ENCODE assay signal across 8 cellular contexts in the genomic region with DNA sequence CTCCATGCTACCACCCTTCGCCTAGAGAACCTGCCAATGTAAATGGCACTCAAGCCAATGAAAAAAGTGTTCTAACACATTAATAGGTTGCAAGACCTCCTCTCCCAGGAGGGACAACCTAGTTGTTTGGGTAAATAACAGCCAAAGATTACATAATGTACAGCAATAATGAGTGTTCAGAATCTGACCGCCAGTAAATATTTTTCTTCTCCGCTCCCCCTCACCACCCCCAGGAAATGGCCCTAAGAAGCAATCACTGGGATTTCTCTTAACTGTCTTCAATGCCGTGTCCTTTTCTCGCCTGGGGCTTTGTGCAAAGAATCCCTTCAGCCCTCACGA. TPM values are rescaled to one million over a fixed set of nuclear protein-coding genes. Genes with fewer than 3 reads are reported as not detected.
DNase-seq lines count a peak whose midpoint lies in the region; ATAC-seq, FAIRE-seq and TF ChIP-seq lines count a peak whose summit lies in the region.

No MANE protein-coding gene starts in this region.

- no peak for FAIRE-seq in GM12878 (lab: Jason Lieb, UNC)

- RAD21 ChIA-PET in GM12878 (lab: Charles Lee; ENCODE audit: unreplicated experiment), result interaction anchor here (0.7 to 6.2 kb wide), 15 partner anchors 35 to 206 kb away, joined by 3 to 82 read pairs (median 8); a partner anchor contains a TSS

- peak overlapping the region; percentile 99 for H2AFZ ChIP-seq in GM12878 (ENCODE audit: control insufficient read depth, low read depth, low read length)

- intact Hi-C loops in GM12878 (cut with micrococcal nuclease; ENCODE audit: unreplicated experiment) (loop anchor here (1.0 to 10.0 kb wide), 6 partner anchors 46 to 256 kb away; a partner anchor contains a TSS), transverse colon (cut with DNase I; ENCODE audit: low total_unique reads) (no loop called here)

- no peaks in the 10 kb centered on the region for H4K20me1 ChIP-seq in GM12878 (ENCODE audit: control insufficient read depth, insufficient read depth)

- DNase-seq in GM06990 (ENCODE audit: extremely low read depth, insufficient read length) (no peak), M059J (ENCODE audit: low read depth) (peak; percentile 49), GM12878 (ENCODE audit: low read depth, low spot score) (no peak), transverse colon (no peak), AG08395 (ENCODE audit: low spot score) (no peak)

- H3K4me1 ChIP-seq in GM12878 (ENCODE audit: control insufficient read depth, insufficient read depth, low read length) (peaks cover 21% of the 10 kb centered on the region), liver (ENCODE audit: control insufficient read depth in 4 of 4, insufficient read depth in 4 of 4, low read length in 3 of 4) (peaks cover 5 to 40% (median 37%) of the 10 kb centered on the region in 4 donors), transverse colon (peaks cover 33 to 62% (median 40%) of the 10 kb centered on the region in 4 donors)

- ATAC-seq in GM12878 (peak; percentile 3), GM18511 (IDR thresholded peaks at IDR 0.05; ENCODE audit: unreplicated experiment) (no peak), HG03469 (IDR thresholded peaks at IDR 0.05; ENCODE audit: unreplicated experiment) (no peak)

- POLR2A ChIA-PET in GM12878 (lab: Charles Lee), result interaction anchor here (0.6 to 4.5 kb wide), 4 partner anchors 44 to 161 kb away, joined by 3 to 20 read pairs (median 4); no protein-coding TSS in a partner anchor

- no peak for TF ChIP-seq POLR2A in GM12878 (IDR thresholded peaks at IDR 0.05; ENCODE audit: low read depth, low read length)
- no peak for TF ChIP-seq POLR2A in transverse colon (IDR thresholded peaks at IDR 0.05)

- TSS peak; percentile 75 for BruUV-seq in GM12878 (replicated peaks; lab: Mats Ljungman, UMichigan)

- no peak for TF ChIP-seq CTCF in GM06990 (IDR thresholded peaks at IDR 0.05; ENCODE audit: insufficient read depth, low read length, poor library complexity, severe bottlenecking)
- TF ChIP-seq CTCF in GM12878 (IDR thresholded peaks at IDR 0.05 in 2 of 3, conservative IDR thresholded peaks at IDR 0.05 in 1 of 3; ENCODE audit: control insufficient read depth in 2 of 3, extremely low read depth in 1 of 3, insufficient read depth in 1 of 3, low read depth in 3 of 3, low read length in 3 of 3), result no peak
- no peak for TF ChIP-seq CTCF in liver (IDR thresholded peaks at IDR 0.05; ENCODE audit: low read depth, low read length, missing input control)
- no peak for TF ChIP-seq CTCF in transverse colon (IDR thresholded peaks at IDR 0.05)

- H3K9ac ChIP-seq in GM12878 (ENCODE audit: control insufficient read depth, insufficient read depth, low read length) (peak overlapping the region; percentile 84), liver (ENCODE audit: low read depth in 1 of 2, low read length in 2 of 2) (peak overlapping the region; percentile 55 to 100)

- 0% methylated on average over 6 of the region's 6 CpGs for WGBS in GM12878 (ENCODE audit: insufficient coverage, insufficient replicate concordance, low lambda C conversion rate, missing lambda C conversion rate)
- under 1% methylated on average over 6 of the region's 6 CpGs for WGBS in liver
- 0 to 1% methylated on average over 2 to 6 of the region's 6 CpGs for WGBS in transverse colon (ENCODE audit: low coverage in 1 of 2), 2 donors

- H3K27ac ChIP-seq in GM12878 (ENCODE audit: control insufficient read depth, insufficient read depth) (peak overlapping the region; percentile 92), liver (ENCODE audit: low read depth in 1 of 2, low read length in 2 of 2) (peak overlapping the region; percentile 94 to 96), transverse colon (peak overlapping the region; percentile 88 to 92 (median 90))

- in situ Hi-C loops in GM12878 (cut with MboI), result loop anchor here (5.0 kb wide), 2 partner anchors 106 to 164 kb away; no protein-coding TSS in a partner anchor
- in situ Hi-C loops in transverse colon (cut with MboI; ENCODE audit: low pct_ligation_motif_present in 1 of 4, low pct_unique_long_range_greater_than_20kb in 1 of 4, low sequenced_read_pairs in 3 of 4), result loop anchor here (10.0 to 25.0 kb wide), 4 partner anchors 104 to 166 kb away; a partner anchor contains a TSS

- TF ChIP-seq EP300 in GM12878 (IDR thresholded peaks at IDR 0.05; ENCODE audit: borderline replicate concordance in 1 of 2, control insufficient read depth in 1 of 2, low read depth in 2 of 2, low read length in 2 of 2) (no peak), transverse colon (IDR thresholded peaks at IDR 0.05; ENCODE audit: low read depth) (no peak)

- H3K36me3 ChIP-seq in GM06990 (ENCODE audit: control insufficient read depth, insufficient read depth, low read length), result no peaks in the 10 kb centered on the region; the same call in none of the 2 replicates
- H3K36me3 ChIP-seq in GM12878 (ENCODE audit: control insufficient read depth in 2 of 2, insufficient read depth in 2 of 2, low read length in 1 of 2), result no peaks in the 10 kb centered on the region
- H3K36me3 ChIP-seq in liver (ENCODE audit: control insufficient read depth in 4 of 4, insufficient read depth in 3 of 4, low read depth in 1 of 4, low read length in 3 of 4), result no peaks in the 10 kb centered on the region
- no peaks in the 10 kb centered on the region for H3K36me3 ChIP-seq in transverse colon

- no peak for TF ChIP-seq RAD21 in GM12878 (IDR thresholded peaks at IDR 0.05; ENCODE audit: insufficient read depth, low read depth, low read length)
- no peak for TF ChIP-seq RAD21 in liver (IDR thresholded peaks at IDR 0.05)

- CTCF ChIA-PET in GM12878 (lab: Yijun Ruan, JAX), result interaction anchor here (0.7 to 8.2 kb wide), 16 partner anchors 18 to 615 kb away, joined by 3 to 256 read pairs (median 8); a partner anchor contains a TSS

- H3K27me3 ChIP-seq in GM06990 (replicated peaks; ENCODE audit: control insufficient read depth, insufficient read depth, low read length), result no peaks in the 10 kb centered on the region
- no peaks in the 10 kb centered on the region for H3K27me3 ChIP-seq in GM12878 (replicated peaks in 1 of 2; ENCODE audit: control insufficient read depth in 2 of 2, insufficient read depth in 2 of 2, low read length in 1 of 2)
- no peaks in the 10 kb centered on the region for H3K27me3 ChIP-seq in liver (ENCODE audit: control insufficient read depth in 4 of 4, insufficient read depth in 4 of 4, low read length in 3 of 4)
- H3K27me3 ChIP-seq in transverse colon, result no peaks in the 10 kb centered on the region

- H3K79me2 ChIP-seq in GM12878 (ENCODE audit: control insufficient read depth, insufficient read depth, low read length), result peaks cover 86% of the 10 kb centered on the region

- SMC1A ChIA-PET in GM12878 (lab: Charles Lee; ENCODE audit: uncharacterized antibody, unreplicated experiment), result interaction anchor here (1.0 to 7.8 kb wide), 12 partner anchors 12 to 174 kb away, joined by 3 to 144 read pairs (median 15); a partner anchor contains a TSS

- H3K4me3 ChIP-seq in GM06990 (replicated peaks; ENCODE audit: low read depth, low read length) (peak overlapping the region; percentile 95), GM12878 (peak overlapping the region; percentile 80), liver (ENCODE audit: low read depth in 1 of 3, low read length in 3 of 3) (peak overlapping the region; percentile 88 to 100 (median 90)), transverse colon (peak overlapping the region; percentile 77 to 89 (median 82))

- H3K4me2 ChIP-seq in GM12878 (ENCODE audit: control insufficient read depth, insufficient read depth), result peak overlapping the region; percentile 89

- H3K9me3 ChIP-seq in GM12878 (replicated peaks; ENCODE audit: control insufficient read depth, insufficient read depth, low read length), result no peaks in the 10 kb centered on the region
- H3K9me3 ChIP-seq in liver (ENCODE audit: control insufficient read depth in 4 of 4, low read length in 3 of 4), result no peaks in the 10 kb centered on the region
- H3K9me3 ChIP-seq in transverse colon, result no peaks in the 10 kb centered on the region

RNA-seq across cellular contexts. Expression of a gene that starts 0.5 kb away (rescaled TPM):
- total RNA-seq in M059J (2014; rRNA removed; shearing (Covaris generic)), result 6.7 and 8.4 TPM in 2 replicates
- total RNA-seq in GM12878 (2013; cell fraction: nucleolus; rRNA removed), result 59.1 and 62.7 TPM in 2 replicates
- total RNA-seq in GM12878 (2014; rRNA removed) (6.0 and 7.3 TPM in 2 replicates), GM12878 (2014; rRNA removed; fragmentation: Illumina TruSeq; extraction: Trizol) (9.5 and 11.1 TPM in 2 replicates), GM12878 (2021) (15.2 and 17.4 TPM in 2 replicates), liver (10 to 100 TPM in 1 of 2 donors, 1 to 10 TPM in 1; 7.7 to 15.4 TPM), transverse colon (100 to 1,000 TPM in 1 of 4 donors, 10 to 100 TPM in 3; 23.9 to 104 (median 35.8) TPM)
- 2.7 TPM for polyA plus RNA-seq in GM12878 (2011; ENCODE audit: low read depth)
- polyA plus RNA-seq in GM12878 (2011; rRNA removed) (9.2 and 14.4 TPM in 2 replicates), GM12878 (2014; fragmentation: Illumina TruSeq; extraction: Trizol) (6.7 and 8.5 TPM in 2 replicates), GM12878 (2014; fragmentation: Nextera tagmentation; extraction: Ambion mirVana) (1 to 10 TPM; 3.4 to 6.8 TPM), GM12878 (2014; rRNA removed) (4.6 and 4.9 TPM in 2 replicates), GM12878 (2016; fragmentation: Nextera tagmentation; extraction: Ambion mirVana) (10 to 100 TPM; 11.6 to 12.9 TPM), liver (1 to 10 TPM; 1.5 to 3.9 TPM)
- 3.5 and 3.8 TPM in 2 replicates for polyA plus RNA-seq in GM12878 (2011; cell fraction: cytosol; rRNA removed)
- 7.1 and 8.4 TPM in 2 replicates for polyA plus RNA-seq in GM12878 (2011; cell fraction: nucleus; rRNA removed)
- polyA plus RNA-seq in GM12878 (2012), result 3.5 and 5.0 TPM in 2 replicates
- 16.7 and 18.8 TPM in 2 replicates for polyA minus RNA-seq in GM12878 (2011; rRNA and poly(A)+ RNA removed)
- 4.7 and 5.9 TPM in 2 replicates for polyA minus RNA-seq in GM12878 (2011; cell fraction: cytosol; rRNA and poly(A)+ RNA removed)
- polyA minus RNA-seq in GM12878 (2011; cell fraction: nucleus; rRNA and poly(A)+ RNA removed), result 12.7 and 21.8 TPM in 2 replicates

RNA-seq across cellular contexts. Expression of a gene that starts 0.9 kb away (rescaled TPM):
- 149 and 213 TPM in 2 replicates for total RNA-seq in M059J (2014; rRNA removed; shearing (Covaris generic))
- 4.3 and 7.4 TPM in 2 replicates for total RNA-seq in GM12878 (2013; cell fraction: nucleolus; rRNA removed)
- total RNA-seq in GM12878 (2014; rRNA removed) (115 and 153 TPM in 2 replicates), GM12878 (2014; rRNA removed; fragmentation: Illumina TruSeq; extraction: Trizol) (188 and 189 TPM in 2 replicates), GM12878 (2021) (129 and 146 TPM in 2 replicates), liver (10 to 100 TPM; 34.2 to 58.4 TPM), transverse colon (100 to 1,000 TPM in 1 of 4 donors, 10 to 100 TPM in 1, 1 to 10 TPM in 2; 2.2 to 111 (median 44.9) TPM)
- polyA plus RNA-seq in GM12878 (2011; ENCODE audit: low read depth), result 209 TPM
- polyA plus RNA-seq in GM12878 (2011; rRNA removed) (157 and 257 TPM in 2 replicates), GM12878 (2014; fragmentation: Illumina TruSeq; extraction: Trizol) (152 and 190 TPM in 2 replicates), GM12878 (2014; fragmentation: Nextera tagmentation; extraction: Ambion mirVana) (1,000 to 10,000 TPM; 1,005 to 1,059 TPM), GM12878 (2014; rRNA removed) (180 and 186 TPM in 2 replicates), GM12878 (2016; fragmentation: Nextera tagmentation; extraction: Ambion mirVana) (100 to 1,000 TPM; 665 to 671 TPM), liver (100 to 1,000 TPM in 1 of 2 donors, 10 to 100 TPM in 1; 48.1 to 177 TPM)
- 44.7 and 46.5 TPM in 2 replicates for polyA plus RNA-seq in GM12878 (2011; cell fraction: cytosol; rRNA removed)
- polyA plus RNA-seq in GM12878 (2011; cell fraction: nucleus; rRNA removed), result 46.6 and 51.5 TPM in 2 replicates
- polyA plus RNA-seq in GM12878 (2012), result 113 and 145 TPM in 2 replicates
- polyA minus RNA-seq in GM12878 (2011; rRNA and poly(A)+ RNA removed), result 14.3 and 23.6 TPM in 2 replicates
- 10.8 and 20.4 TPM in 2 replicates for polyA minus RNA-seq in GM12878 (2011; cell fraction: cytosol; rRNA and poly(A)+ RNA removed)
- 4.4 and 5.4 TPM in 2 replicates for polyA minus RNA-seq in GM12878 (2011; cell fraction: nucleus; rRNA and poly(A)+ RNA removed)

RNA-seq across cellular contexts. Expression of a gene that starts 45.0 kb away (rescaled TPM):
- total RNA-seq in M059J (2014; rRNA removed; shearing (Covaris generic)), result 22.2 and 27.0 TPM in 2 replicates
- 905 and 928 TPM in 2 replicates for total RNA-seq in GM12878 (2013; cell fraction: nucleolus; rRNA removed)
- total RNA-seq in GM12878 (2014; rRNA removed), result 81.4 and 106 TPM in 2 replicates
- 109 and 110 TPM in 2 replicates for total RNA-seq in GM12878 (2014; rRNA removed; fragmentation: Illumina TruSeq; extraction: Trizol)
- 97.7 and 99.5 TPM in 2 replicates for total RNA-seq in GM12878 (2021)
- 96.3 TPM for polyA plus RNA-seq in GM12878 (2011; ENCODE audit: low read depth)
- 181 and 241 TPM in 2 replicates for polyA plus RNA-seq in GM12878 (2011; rRNA removed)
- 90.5 and 101 TPM in 2 replicates for polyA plus RNA-seq in GM12878 (2011; cell fraction: cytosol; rRNA removed)
- polyA plus RNA-seq in GM12878 (2011; cell fraction: nucleus; rRNA removed), result 157 and 170 TPM in 2 replicates
- polyA plus RNA-seq in GM12878 (2012), result 109 and 116 TPM in 2 replicates
- polyA plus RNA-seq in GM12878 (2014; fragmentation: Illumina TruSeq; extraction: Trizol), result 103 and 125 TPM in 2 replicates
- 100 to 1,000 TPM; 103 to 105 TPM for polyA plus RNA-seq in GM12878 (2014; fragmentation: Nextera tagmentation; extraction: Ambion mirVana)
- 70.5 and 80.6 TPM in 2 replicates for polyA plus RNA-seq in GM12878 (2014; rRNA removed)
- polyA plus RNA-seq in GM12878 (2016; fragmentation: Nextera tagmentation; extraction: Ambion mirVana), result 10 to 100 TPM; 87.2 to 89.4 TPM
- 249 and 253 TPM in 2 replicates for polyA minus RNA-seq in GM12878 (2011; rRNA and poly(A)+ RNA removed)
- polyA minus RNA-seq in GM12878 (2011; cell fraction: cytosol; rRNA and poly(A)+ RNA removed), result 50.2 and 65.0 TPM in 2 replicates
- polyA minus RNA-seq in GM12878 (2011; cell fraction: nucleus; rRNA and poly(A)+ RNA removed), result 155 and 248 TPM in 2 replicates
- 100 to 1,000 TPM in 1 of 2 donors, 10 to 100 TPM in 1; 34.0 to 169 TPM for total RNA-seq in liver
- polyA plus RNA-seq in liver, result 10 to 100 TPM; 24.4 to 56.9 TPM
- total RNA-seq in transverse colon, result 100 to 1,000 TPM; 148 to 449 (median 323) TPM
